16 cellular contexts compared by ENCODE assay signal in the genomic region with DNA sequence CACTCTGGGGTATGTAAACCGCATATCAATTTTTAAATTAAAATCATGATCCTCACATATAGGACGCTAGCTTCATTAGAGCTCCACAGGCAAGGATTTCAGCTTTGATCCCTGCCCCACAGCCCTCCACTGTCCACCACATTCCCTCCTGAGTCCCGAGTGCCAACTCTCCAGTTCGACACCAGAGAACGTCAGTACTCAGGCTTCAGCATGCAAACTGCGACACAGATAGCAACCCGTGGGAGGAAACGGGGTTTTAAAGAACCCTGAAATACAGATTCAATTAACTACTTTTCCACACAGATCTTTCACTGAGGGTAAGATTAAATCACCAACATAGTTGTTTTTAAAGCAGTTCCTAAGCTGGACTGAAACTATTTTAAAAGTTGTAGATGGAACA. TPM values are rescaled to one million over a fixed set of nuclear protein-coding genes. Genes with fewer than 3 reads are reported as not detected.
A peak's percentile ranks its signal among the peaks of the same experiment; 100 is the strongest.
DNase-seq lines count a peak whose midpoint lies in the region; ATAC-seq and TF ChIP-seq lines count a peak whose summit lies in the region.
"Had no signal": no experiment of that assay in that cellular context is flagged by ENCODE, and none has a peak within 500 bp of the region (broad histone marks: within the 10 kb centered on the region; RNA-seq: fewer than 3 reads in every experiment).

No MANE protein-coding gene starts in this region.

- TF ChIP-seq CTCF in OCI-LY1 (IDR thresholded peaks at IDR 0.05; ENCODE audit: low read length) (no peak), progenitor cell of endocrine pancreas (IDR thresholded peaks at IDR 0.05; ENCODE audit: unreplicated experiment) (no peak)

- H3K4me3 ChIP-seq in OCI-LY1 (ENCODE audit: low read depth, low read length, poor library complexity, severe bottlenecking) (no peak overlapping the region), iPS-20b (ENCODE audit: low read length) (no peak overlapping the region)

- no peak overlapping the region for H3K9ac ChIP-seq in OCI-LY1 (ENCODE audit: low read length)
- peak overlapping the region; percentile 32; the same call in 1 of the 2 replicates for H3K9ac ChIP-seq in iPS-20b (ENCODE audit: low read depth, low read length)

- no peak for ATAC-seq in HG02763 (IDR thresholded peaks at IDR 0.05; ENCODE audit: unreplicated experiment)

- no peaks in the 10 kb centered on the region for H3K27me3 ChIP-seq in OCI-LY1 (ENCODE audit: insufficient read depth, low read length)
- no peaks in the 10 kb centered on the region for H3K27me3 ChIP-seq in iPS-20b (ENCODE audit: insufficient read depth, low read length)

- no peaks in the 10 kb centered on the region for H3K36me3 Mint-ChIP-seq in progenitor cell of endocrine pancreas (ENCODE audit: insufficient read depth)
- H3K36me3 Mint-ChIP-seq: CD4-positive, alpha-beta memory T cell had no signal

- H3K4me3 Mint-ChIP-seq in progenitor cell of endocrine pancreas (ENCODE audit: low read depth), result no peak overlapping the region
- H3K4me3 Mint-ChIP-seq: CD4-positive, alpha-beta memory T cell had no signal

- H2AFZ ChIP-seq in OCI-LY1 (ENCODE audit: low read length), result no peak overlapping the region

- H3K36me3 ChIP-seq in OCI-LY1 (ENCODE audit: insufficient read depth, low read length) (peaks cover 4% of the 10 kb centered on the region; the same call in 1 of the 2 replicates), iPS-20b (ENCODE audit: insufficient read depth, low read depth, low read length) (no peaks in the 10 kb centered on the region)

- H3K27ac ChIP-seq in OCI-LY1 (ENCODE audit: low read depth, low read length, poor library complexity, severe bottlenecking) (no peak overlapping the region), iPS-20b (ENCODE audit: low read length) (peak overlapping the region; percentile 3)
- H3K27ac ChIP-seq: RWPE1 had no signal

- no peaks in the 10 kb centered on the region for H3F3A ChIP-seq in OCI-LY1 (ENCODE audit: insufficient read depth, low read length)

- peaks cover 81% of the 10 kb centered on the region for H3K79me2 ChIP-seq in OCI-LY1 (ENCODE audit: insufficient read depth, low read length)

- H4K20me1 ChIP-seq in OCI-LY1 (ENCODE audit: insufficient read depth, low read length), result no peaks in the 10 kb centered on the region

- no peaks in the 10 kb centered on the region for H3K9me3 Mint-ChIP-seq in progenitor cell of endocrine pancreas (ENCODE audit: low read depth)

- H3K27ac Mint-ChIP-seq in progenitor cell of endocrine pancreas, result peak overlapping the region; percentile 8
- H3K27ac Mint-ChIP-seq: CD4-positive, alpha-beta memory T cell had no signal

- H3K4me2 ChIP-seq in OCI-LY1 (ENCODE audit: low read length), result 0 out of 2 replicates have a peak overlapping the region, but pooled peaks have one; percentile 8

- no peaks in the 10 kb centered on the region for H3K9me2 ChIP-seq in OCI-LY1 (ENCODE audit: low read depth, low read length)

- H3K4me1 ChIP-seq in OCI-LY1 (ENCODE audit: insufficient read depth, low read length, severe bottlenecking) (peaks cover 91% of the 10 kb centered on the region), iPS-20b (ENCODE audit: insufficient read depth, low read length) (peaks cover 58% of the 10 kb centered on the region; the same call in 1 of the 2 replicates)

- no peaks in the 10 kb centered on the region for H3K9me3 ChIP-seq in OCI-LY1 (ENCODE audit: low read length)
- no peaks in the 10 kb centered on the region for H3K9me3 ChIP-seq in iPS-20b (ENCODE audit: insufficient read depth, low read depth, low read length)

- H3K4me1 Mint-ChIP-seq in progenitor cell of endocrine pancreas (ENCODE audit: low read depth), result peaks cover 25% of the 10 kb centered on the region
- H3K4me1 Mint-ChIP-seq: CD4-positive, alpha-beta memory T cell had no signal

- DNase-seq in progenitor cell of endocrine pancreas (ENCODE audit: low spot score, unreplicated experiment), result no peak
- DNase-seq in T-helper 2 cell, result no peak
- DNase-seq in stimulated activated CD4-positive, alpha-beta T cell treated with anti-CD3 and anti-CD28 coated beads, Interleukin-15, amount 100 ng/mL, for 24 hours, result no peak
- DNase-seq in MV-4-11 (lab: John Stamatoyannopoulos, UW), result no peak
- DNase-seq: C1 segment of cervical spinal cord; CD4-positive, alpha-beta memory T cell; COR-L47; KBM-7; NCI-H1105 treated with DMSO at 0.1 percent for 48 hours; NCI-H1694; NCI-H2227 treated with DMSO at 0.1 percent for 48 hours; NCI-H526 treated with DMSO at 0.1 percent for 48 hours had no signal

- H3K27me3 Mint-ChIP-seq in progenitor cell of endocrine pancreas, result no peaks in the 10 kb centered on the region

RNA-seq across cellular contexts. Expression of a gene that starts 26.1 kb away (rescaled TPM):
- 9.7 and 9.9 TPM in 2 replicates for total RNA-seq in progenitor cell of endocrine pancreas
- total RNA-seq: CD4-positive, alpha-beta memory T cell had no signal
